ENCODE assay signal across 11 cellular contexts in genomic region chr12:12017798-12018197, GRCh38. TPM values are rescaled to one million over a fixed set of nuclear protein-coding genes. Genes with fewer than 3 reads are reported as not detected.
DNase-seq lines count a peak whose midpoint lies in the region; ATAC-seq, FAIRE-seq and TF ChIP-seq lines count a peak whose summit lies in the region.
"Had no signal": no experiment of that assay in that cellular context is flagged by ENCODE, and none has a peak within 500 bp of the region (broad histone marks: within the 10 kb centered on the region; RNA-seq: fewer than 3 reads in every experiment).

No MANE protein-coding gene starts in this region.

- no peak for ATAC-seq in PC-3
- ATAC-seq in sciatic nerve, result peak; percentile 39
- no peak for ATAC-seq in GM21717 (IDR thresholded peaks at IDR 0.05; ENCODE audit: unreplicated experiment)
- ATAC-seq: mucosa of descending colon had no signal

- no peaks in the 10 kb centered on the region for H3K9me3 Mint-ChIP-seq in activated naive CD4-positive, alpha-beta T cell treated with anti-CD3 and anti-CD28 coated beads for 36 hours

- intact Hi-C loops in activated naive CD4-positive, alpha-beta T cell treated with anti-CD3 and anti-CD28 coated beads for 36 hours (cut with micrococcal nuclease), result loop anchor here (1.0 kb wide), 1 partner anchor 8 kb away; no protein-coding TSS in a partner anchor
- intact Hi-C loops in PC-3 (cut with micrococcal nuclease), result no loop called here
- intact Hi-C loops in endothelial cell of umbilical vein (cut with micrococcal nuclease), result no loop called here
- intact Hi-C loops in sciatic nerve (cut with DNase I), result no loop called here

- H3K4me1 Mint-ChIP-seq in activated naive CD4-positive, alpha-beta T cell treated with anti-CD3 and anti-CD28 coated beads for 36 hours (ENCODE audit: low read depth), result peaks cover 66% of the 10 kb centered on the region

- H4K20me1 ChIP-seq in PC-3 (ENCODE audit: low read length), result no peaks in the 10 kb centered on the region
- no peaks in the 10 kb centered on the region for H4K20me1 ChIP-seq in endothelial cell of umbilical vein (replicated peaks; ENCODE audit: control insufficient read depth, extremely low read depth, insufficient read depth, low read length)

- peak overlapping the region; percentile 95 for H3K27ac Mint-ChIP-seq in activated naive CD4-positive, alpha-beta T cell treated with anti-CD3 and anti-CD28 coated beads for 36 hours

- DNase-seq in activated naive CD4-positive, alpha-beta T cell treated with anti-CD3 and anti-CD28 coated beads for 36 hours, result no peak
- DNase-seq in activated naive CD4-positive, alpha-beta T cell (lab: John Stamatoyannopoulos, UW), result no peak
- DNase-seq in PC-3, result no peak
- DNase-seq in endothelial cell of umbilical vein (ENCODE audit: low read depth, low spot score), result no peak
- no peak for DNase-seq in sciatic nerve (ENCODE audit: low spot score)
- DNase-seq in hippocampal formation (lab: John Stamatoyannopoulos, UW), result no peak
- no peak for DNase-seq in activated CD4-positive, alpha-beta T cell treated with anti-CD3 and anti-CD28 coated beads for 4 hours
- DNase-seq: mucosa of descending colon had no signal

- no peak overlapping the region for H2AFZ ChIP-seq in PC-3 (ENCODE audit: low read length)
- H2AFZ ChIP-seq in endothelial cell of umbilical vein (ENCODE audit: low read depth, low read length), result no peak overlapping the region

- H3K9me3 ChIP-seq in PC-3 (ENCODE audit: low read length), result no peaks in the 10 kb centered on the region
- no peaks in the 10 kb centered on the region for H3K9me3 ChIP-seq in endothelial cell of umbilical vein (replicated peaks; ENCODE audit: control insufficient read depth, insufficient read depth, low read length)
- H3K9me3 ChIP-seq: mucosa of descending colon had no signal

- no peaks in the 10 kb centered on the region for H3K27me3 ChIP-seq in PC-3 (ENCODE audit: low read length)
- peaks cover 3 to 6% of the 10 kb centered on the region in 2 experiments for H3K27me3 ChIP-seq in endothelial cell of umbilical vein (ENCODE audit: control insufficient read depth in 2 of 2, insufficient read depth in 2 of 2, low read length in 2 of 2)

- H3K9me1 ChIP-seq in endothelial cell of umbilical vein (replicated peaks; ENCODE audit: control insufficient read depth, extremely low read depth, insufficient read depth, low read length), result no peaks in the 10 kb centered on the region

- H3K4me3 Mint-ChIP-seq in activated naive CD4-positive, alpha-beta T cell treated with anti-CD3 and anti-CD28 coated beads for 36 hours, result no peak overlapping the region

- TF ChIP-seq CTCF in PC-3 (conservative IDR thresholded peaks at IDR 0.05; ENCODE audit: low read depth, low read length), result peak; percentile 42
- no peak for TF ChIP-seq CTCF in endothelial cell of umbilical vein (IDR thresholded peaks at IDR 0.05; ENCODE audit: extremely low read depth in 1 of 2, insufficient read depth in 1 of 2, low read depth in 1 of 2, low read length in 2 of 2)

- no peaks in the 10 kb centered on the region for H3K36me3 Mint-ChIP-seq in activated naive CD4-positive, alpha-beta T cell treated with anti-CD3 and anti-CD28 coated beads for 36 hours (ENCODE audit: low read depth)

- CTCF ChIA-PET in activated naive CD4-positive, alpha-beta T cell treated with anti-CD3 and anti-CD28 coated beads for 36 hours (lab: Charles Lee), result interaction anchor here (1.1 kb wide), 1 partner anchor 436 kb away, joined by 3 read pairs; no protein-coding TSS in a partner anchor
- CTCF ChIA-PET in PC-3 (lab: Charles Lee) (no interaction called here), endothelial cell of umbilical vein (lab: Charles Lee) (interaction anchor here (0.6 to 1.4 kb wide), 9 partner anchors 9 to 438 kb away, joined by 3 to 6 read pairs (median 4); no protein-coding TSS in a partner anchor)

- POLR2A ChIA-PET in PC-3 (lab: Charles Lee; ENCODE audit: unreplicated experiment) (no interaction called here), endothelial cell of umbilical vein (lab: Charles Lee) (no interaction called here)

- H3K9ac ChIP-seq in PC-3 (ENCODE audit: low read length) (no peak overlapping the region), endothelial cell of umbilical vein (replicated peaks; ENCODE audit: extremely low read depth, insufficient read depth, low read length) (no peak overlapping the region)

- peak; percentile 31 for FAIRE-seq in endothelial cell of umbilical vein (lab: Jason Lieb, UNC)
- FAIRE-seq: bronchial epithelial cell had no signal

- no peak overlapping the region for H3K4me2 ChIP-seq in PC-3 (ENCODE audit: low read length)
- H3K4me2 ChIP-seq in endothelial cell of umbilical vein (ENCODE audit: insufficient read depth, low read length), result no peak overlapping the region

- H3K36me3 ChIP-seq in PC-3 (ENCODE audit: low read depth, low read length), result no peaks in the 10 kb centered on the region
- H3K36me3 ChIP-seq in endothelial cell of umbilical vein (ENCODE audit: control insufficient read depth in 2 of 2, extremely low read depth in 1 of 2, insufficient read depth in 2 of 2, low read length in 2 of 2), result no peaks in the 10 kb centered on the region

- H3K27ac ChIP-seq in PC-3 (ENCODE audit: low read length), result no peak overlapping the region
- H3K27ac ChIP-seq in endothelial cell of umbilical vein (ENCODE audit: insufficient read depth, low read depth, low read length), result no peak overlapping the region

- H3F3A ChIP-seq in PC-3 (ENCODE audit: low read length, unreplicated experiment), result no peaks in the 10 kb centered on the region

- H3K27me3 Mint-ChIP-seq in activated naive CD4-positive, alpha-beta T cell treated with anti-CD3 and anti-CD28 coated beads for 36 hours (ENCODE audit: low read depth), result no peaks in the 10 kb centered on the region

- dilution Hi-C loops in endothelial cell of umbilical vein (cut with MboI; ENCODE audit: extremely low pct_ligation_motif_present, low sequenced_read_pairs), result no loop called here

- TF ChIP-seq POLR2A in endothelial cell of umbilical vein (IDR thresholded peaks at IDR 0.05; ENCODE audit: low read depth, low read length), result no peak

- no peaks in the 10 kb centered on the region for H3K9me2 ChIP-seq in PC-3 (replicated peaks; ENCODE audit: low read length)

- BruUV-seq in PC-3 (replicated peaks; lab: Mats Ljungman, UMichigan) (no TSS peak), endothelial cell of umbilical vein (replicated peaks; lab: Mats Ljungman, UMichigan) (no TSS peak)

- H3K4me1 ChIP-seq in PC-3 (ENCODE audit: insufficient read depth, low read length), result peaks cover 7% of the 10 kb centered on the region; the same call in 1 of the 2 replicates
- H3K4me1 ChIP-seq in endothelial cell of umbilical vein (ENCODE audit: control insufficient read depth, extremely low read depth, insufficient read depth, low read length), result no peaks in the 10 kb centered on the region

- H3K4me3 ChIP-seq in PC-3 (ENCODE audit: low read length) (no peak overlapping the region), endothelial cell of umbilical vein (replicated peaks in 1 of 3; ENCODE audit: insufficient read depth in 1 of 3, low read depth in 1 of 3, low read length in 3 of 3) (no peak overlapping the region)
- H3K4me3 ChIP-seq: mucosa of descending colon, skin epidermis had no signal

- no peaks in the 10 kb centered on the region for H3K79me2 ChIP-seq in PC-3 (ENCODE audit: low read length)
- no peaks in the 10 kb centered on the region for H3K79me2 ChIP-seq in endothelial cell of umbilical vein (ENCODE audit: control insufficient read depth, insufficient read depth, low read length)

TF ChIP-seq in endothelial cell of umbilical vein, 7 proteins besides CTCF, POLR2A, EP300 and RAD21:
- TF ChIP-seq MYC (IDR thresholded peaks at IDR 0.05; ENCODE audit: low read depth, low read length) (no peak), FOS (IDR thresholded peaks at IDR 0.05; ENCODE audit: borderline replicate concordance, insufficient read depth, low read length) (no peak), EZH2 (IDR thresholded peaks at IDR 0.05; ENCODE audit: borderline replicate concordance, low read depth, low read length, severe bottlenecking) (no peak), JUN (IDR thresholded peaks at IDR 0.05; ENCODE audit: borderline replicate concordance, insufficient read depth, insufficient read length, low read depth) (no peak), POLR2AphosphoS5 (IDR thresholded peaks at IDR 0.05; ENCODE audit: insufficient read depth, low read depth, low read length) (no peak), GATA2 (IDR thresholded peaks at IDR 0.05; ENCODE audit: insufficient read depth, insufficient read length, low read depth, low read length) (no peak)

RNA-seq across cellular contexts. Expression of gene BCL2L14, which starts 52.9 kb away (rescaled TPM):
- 10 to 100 TPM; 19.4 to 21.8 TPM for total RNA-seq in activated naive CD4-positive, alpha-beta T cell treated with anti-CD3 and anti-CD28 coated beads for 36 hours
- total RNA-seq in PC-3 (2014; rRNA removed), result not detected in 2 replicates
- total RNA-seq in endothelial cell of umbilical vein, result not detected in 2 replicates
- not detected in 2 replicates for polyA plus RNA-seq in endothelial cell of umbilical vein
- polyA plus RNA-seq in endothelial cell of umbilical vein (2011; cell fraction: cytosol; rRNA removed), result not detected in 2 replicates
- polyA plus RNA-seq in endothelial cell of umbilical vein (2011; cell fraction: nucleus; rRNA removed), result not detected in 2 replicates
- polyA plus RNA-seq in endothelial cell of umbilical vein (2012), result not detected in 2 replicates
- polyA minus RNA-seq in endothelial cell of umbilical vein, result not detected in 2 replicates
- not detected for polyA minus RNA-seq in endothelial cell of umbilical vein (2011; cell fraction: cytosol; rRNA and poly(A)+ RNA removed)
- not detected in 2 replicates for polyA minus RNA-seq in endothelial cell of umbilical vein (2011; cell fraction: nucleus; rRNA and poly(A)+ RNA removed)
- not detected for total RNA-seq in sciatic nerve
- total RNA-seq: bronchial epithelial cell had no signal

Comparison
In these comparisons a context has a peak if more than half of its experiments do, and no peak if none do; other contexts are left out.
1. RNA of gene BCL2L14, which starts 52.9 kb away (total RNA-seq): 19.4 to 21.8 TPM in activated naive CD4-positive, alpha-beta T cell treated with anti-CD3 and anti-CD28 coated beads for 36 hours; not detected in endothelial cell of umbilical vein, not detected in PC-3 and not detected in sciatic nerve (single experiment); every median in the first group is over 10 times any median in the second.